Comparison of ENCODE assay signal across 24 cellular contexts in the genomic region with DNA sequence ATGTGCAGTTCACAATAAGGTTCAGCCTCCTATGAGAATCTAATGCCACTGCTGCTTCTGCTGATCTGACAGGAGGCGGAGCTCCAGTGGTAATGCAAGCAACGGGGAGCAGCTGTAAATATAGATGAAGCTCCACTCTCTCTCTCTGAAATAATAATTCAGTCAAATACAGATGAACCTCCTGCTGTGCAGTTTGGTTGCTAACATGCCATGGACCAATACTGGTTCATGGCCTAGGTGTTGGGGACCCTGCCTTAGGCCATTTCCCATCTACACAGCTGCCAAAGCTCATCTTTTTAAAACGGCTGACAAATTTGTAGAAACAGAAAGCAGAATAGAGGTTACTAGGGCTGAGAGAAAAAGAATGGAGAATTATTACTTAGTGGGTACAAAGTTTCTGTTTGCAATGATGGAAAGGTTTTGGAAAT. TPM values are rescaled to one million over a fixed set of nuclear protein-coding genes. Genes with fewer than 3 reads are reported as not detected.
DNase-seq lines count a peak whose midpoint lies in the region; ATAC-seq and TF ChIP-seq lines count a peak whose summit lies in the region.
"Had no signal": no experiment of that assay in that cellular context is flagged by ENCODE, and none has a peak within 500 bp of the region (broad histone marks: within the 10 kb centered on the region; RNA-seq: fewer than 3 reads in every experiment).

No MANE protein-coding gene starts in this region.

- TF ChIP-seq CTCF in DND-41 (IDR thresholded peaks at IDR 0.05; ENCODE audit: borderline replicate concordance, extremely low read depth, low read length, poor library complexity, severe bottlenecking) (no peak), nephron (IDR thresholded peaks at IDR 0.05; ENCODE audit: unreplicated experiment in 3 of 3) (no peak)

- H3K4me3 Mint-ChIP-seq in nephron, result no peak overlapping the region
- H3K4me3 Mint-ChIP-seq: naive B cell; stimulated activated memory B cell treated with anti-CD40 and anti-IgM and Interleukin-4, amounts not matched to agents 10 μg/mL and 1 μg/mL and 100 μg/mL, for 72 hours had no signal

- H3K27ac ChIP-seq in DND-41 (ENCODE audit: low read length) (no peak overlapping the region), SJCRH30 (0 out of 2 replicates have a peak overlapping the region, but pooled peaks have one; percentile 2)
- H3K27ac ChIP-seq: BLaER1, body of pancreas, upper lobe of right lung, WERI-Rb-1 had no signal

- no peaks in the 10 kb centered on the region for H3K36me3 ChIP-seq in DND-41 (ENCODE audit: insufficient read depth, low read length)
- H3K36me3 ChIP-seq in SJCRH30, result no peaks in the 10 kb centered on the region
- H3K36me3 ChIP-seq: BLaER1, upper lobe of right lung, WERI-Rb-1 had no signal

- H3K9me3 Mint-ChIP-seq in nephron, result no peaks in the 10 kb centered on the region
- H3K9me3 Mint-ChIP-seq: activated T-helper 2 cell treated with anti-CD3 and anti-CD28 coated beads, Interferon-gamma antibody, Interleukin-2, Interleukin-4, amounts not matched to agents 10 μg/mL and 5 μg/mL and 100 μg/mL, durations not matched to agents 14 hours and 24 hours and 36 hours; naive B cell; stimulated activated memory B cell treated with anti-CD40 and anti-IgM and Interleukin-4, amounts not matched to agents 10 μg/mL and 1 μg/mL and 100 μg/mL, for 72 hours had no signal

- no peak overlapping the region for H3K9ac ChIP-seq in DND-41 (ENCODE audit: low read depth, low read length)
- H3K9ac ChIP-seq: BLaER1 had no signal

- no peak overlapping the region for H3K4me3 ChIP-seq in DND-41 (ENCODE audit: low read depth in 1 of 2, low read length in 2 of 2)
- no peak overlapping the region for H3K4me3 ChIP-seq in SJCRH30
- H3K4me3 ChIP-seq: BLaER1, body of pancreas, upper lobe of right lung had no signal

- DNase-seq in DND-41, result no peak
- no peak for DNase-seq in HEK293T (ENCODE audit: extremely low spot score)
- peak; percentile 64 to 84 for DNase-seq in SJCRH30
- no peak for DNase-seq in NCI-H526 (lab: John Stamatoyannopoulos, UW)
- no peak for DNase-seq in posterior cingulate gyrus
- DNase-seq: activated CD4-positive, alpha-beta T cell treated with anti-CD3 and anti-CD28 coated beads for 4 hours; activated naive CD4-positive, alpha-beta T cell treated with anti-CD3 and anti-CD28 coated beads, Interleukin-2, amount 50 U/mL, for 16 hours; body of pancreas; DMS79; GDM1; KBM-7; left ventricle myocardium superior; naive B cell; NCI-H1092 treated with DMSO at 0.1 percent for 48 hours; NCI-H2107; Right ventricle myocardium superior; upper lobe of right lung; WERI-Rb-1 had no signal

- CTCF ChIA-PET in HEK293T (lab: Yijun Ruan, JAX), result interaction anchor here (0.8 kb wide), 1 partner anchor 37 kb away, joined by 3 read pairs; no protein-coding TSS in a partner anchor

- peaks cover 4% of the 10 kb centered on the region for H3K4me1 Mint-ChIP-seq in nephron

- no peaks in the 10 kb centered on the region for H3K27me3 ChIP-seq in DND-41 (ENCODE audit: insufficient read depth, low read length, poor library complexity)
- no peaks in the 10 kb centered on the region for H3K27me3 ChIP-seq in SJCRH30
- H3K27me3 ChIP-seq: BLaER1, body of pancreas, upper lobe of right lung had no signal

- ATAC-seq in DND-41 (ENCODE audit: insufficient read depth, low read depth) (peak; percentile 45; the same call in 1 of the 3 replicates), GM18498 (IDR thresholded peaks at IDR 0.05; ENCODE audit: unreplicated experiment) (no peak)
- ATAC-seq: body of pancreas; esophagus mucosa; left ventricle myocardium superior; stimulated activated memory B cell treated with anti-CD40 and anti-IgM and Interleukin-4, amounts not matched to agents 10 μg/mL and 1 μg/mL and 100 μg/mL, for 72 hours; upper lobe of right lung had no signal

- peak overlapping the region; percentile 13 to 47 (median 43) for H3K27ac Mint-ChIP-seq in nephron
- H3K27ac Mint-ChIP-seq: activated T-helper 2 cell treated with anti-CD3 and anti-CD28 coated beads, Interferon-gamma antibody, Interleukin-2, Interleukin-4, amounts not matched to agents 10 μg/mL and 5 μg/mL and 100 μg/mL, durations not matched to agents 14 hours and 24 hours and 36 hours; naive B cell; stimulated activated memory B cell treated with anti-CD40 and anti-IgM and Interleukin-4, amounts not matched to agents 10 μg/mL and 1 μg/mL and 100 μg/mL, for 72 hours had no signal

- H3K79me2 ChIP-seq in DND-41 (ENCODE audit: insufficient read depth, low read length), result no peaks in the 10 kb centered on the region

- no peaks in the 10 kb centered on the region for H3K36me3 Mint-ChIP-seq in nephron (ENCODE audit: low read depth)
- H3K36me3 Mint-ChIP-seq: naive B cell; stimulated activated memory B cell treated with anti-CD40 and anti-IgM and Interleukin-4, amounts not matched to agents 10 μg/mL and 1 μg/mL and 100 μg/mL, for 72 hours had no signal

- H4K20me1 ChIP-seq in DND-41 (ENCODE audit: insufficient read depth, low read length), result no peaks in the 10 kb centered on the region
- H4K20me1 ChIP-seq: BLaER1 had no signal

- H3K9me3 ChIP-seq in DND-41 (ENCODE audit: insufficient read depth, low read length, severe bottlenecking) (no peaks in the 10 kb centered on the region), SJCRH30 (replicated peaks) (no peaks in the 10 kb centered on the region)
- H3K9me3 ChIP-seq: BLaER1, upper lobe of right lung had no signal

- H3K4me1 ChIP-seq in DND-41 (ENCODE audit: insufficient read depth, low read length), result no peaks in the 10 kb centered on the region
- peaks cover 12% of the 10 kb centered on the region for H3K4me1 ChIP-seq in SJCRH30
- H3K4me1 ChIP-seq: BLaER1, upper lobe of right lung had no signal

- H3K27me3 Mint-ChIP-seq in nephron (ENCODE audit: low read depth), result no peaks in the 10 kb centered on the region
- H3K27me3 Mint-ChIP-seq: naive B cell; stimulated activated memory B cell treated with anti-CD40 and anti-IgM and Interleukin-4, amounts not matched to agents 10 μg/mL and 1 μg/mL and 100 μg/mL, for 72 hours had no signal

- H3K4me2 ChIP-seq in DND-41 (ENCODE audit: insufficient read depth, low read length), result no peak overlapping the region
- H3K4me2 ChIP-seq: BLaER1 had no signal

- intact Hi-C loops in posterior cingulate gyrus (cut with DNase I), result no loop called here

- POLR2A ChIA-PET in HEK293T (lab: Yijun Ruan, JAX), result interaction anchor here (0.7 to 3.1 kb wide), 2 partner anchors 10 to 34 kb away, joined by 4 to 19 read pairs; a partner anchor contains a TSS

- H2AFZ ChIP-seq in DND-41 (ENCODE audit: low read depth, low read length), result no peak overlapping the region

TF ChIP-seq in HEK293T, 16 proteins besides CTCF, POLR2A, EP300 and RAD21:
- no peak for TF ChIP-seq ARNT (IDR thresholded peaks at IDR 0.05)
- TF ChIP-seq, protein P1, sequence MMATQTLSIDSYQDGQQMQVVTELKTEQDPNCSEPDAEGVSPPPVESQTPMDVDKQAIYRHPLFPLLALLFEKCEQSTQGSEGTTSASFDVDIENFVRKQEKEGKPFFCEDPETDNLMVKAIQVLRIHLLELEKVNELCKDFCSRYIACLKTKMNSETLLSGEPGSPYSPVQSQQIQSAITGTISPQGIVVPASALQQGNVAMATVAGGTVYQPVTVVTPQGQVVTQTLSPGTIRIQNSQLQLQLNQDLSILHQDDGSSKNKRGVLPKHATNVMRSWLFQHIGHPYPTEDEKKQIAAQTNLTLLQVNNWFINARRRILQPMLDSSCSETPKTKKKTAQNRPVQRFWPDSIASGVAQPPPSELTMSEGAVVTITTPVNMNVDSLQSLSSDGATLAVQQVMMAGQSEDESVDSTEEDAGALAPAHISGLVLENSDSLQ (IDR thresholded peaks at IDR 0.05), result peak; percentile 54

RNA-seq across cellular contexts. Expression of a gene that starts 10.7 kb away (rescaled TPM):
- total RNA-seq in SJCRH30 (2014; rRNA removed; shearing (Covaris generic)), result 148 and 159 TPM in 2 replicates

Comparison
In these comparisons a context has a peak if more than half of its experiments do, and no peak if none do; other contexts are left out.
1. DNase-seq: peak in SJCRH30 (2 of 2); none in DND-41 (single experiment), HEK293T (single experiment), NCI-H526 (0 of 2) and posterior cingulate gyrus (0 of 10).